Comparison of ENCODE assay signal across 9 cellular contexts in the genomic region with DNA sequence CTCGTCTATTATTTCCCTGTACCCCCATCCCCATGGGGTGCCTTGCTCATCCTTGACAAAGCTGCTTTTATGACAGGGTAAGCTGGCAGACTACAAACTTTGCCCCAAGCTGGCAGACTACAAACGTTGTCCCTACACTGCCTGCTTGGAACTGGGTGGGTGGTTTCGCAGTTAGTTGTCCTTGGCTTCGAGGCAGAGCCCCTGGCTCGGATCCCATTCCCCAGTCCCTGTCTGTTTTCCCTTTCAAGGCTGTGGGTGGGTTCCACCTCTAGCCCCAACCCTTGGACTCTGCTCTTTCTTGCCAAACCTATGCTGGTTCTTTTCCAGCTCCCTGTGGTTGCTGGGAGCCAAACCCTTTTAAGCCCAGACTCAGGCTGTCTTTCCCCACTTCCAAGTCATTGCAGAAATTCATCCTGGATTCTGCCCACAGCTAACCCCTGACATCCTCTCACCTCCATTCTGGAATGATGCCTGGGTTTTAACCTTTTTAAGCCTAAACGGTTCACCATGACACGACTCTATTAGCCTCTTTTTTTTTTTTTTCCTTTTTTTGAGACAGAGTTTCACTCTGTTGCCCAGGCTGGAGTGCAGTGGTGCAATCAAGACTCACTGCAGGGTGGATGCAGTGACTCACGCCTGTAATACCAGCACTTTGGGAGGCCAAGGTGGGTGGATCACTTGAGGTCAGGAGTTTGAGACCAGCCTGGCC. TPM values are rescaled to one million over a fixed set of nuclear protein-coding genes. Genes with fewer than 3 reads are reported as not detected.
A peak's percentile ranks its signal among the peaks of the same experiment; 100 is the strongest.
DNase-seq lines count a peak whose midpoint lies in the region; ATAC-seq and TF ChIP-seq lines count a peak whose summit lies in the region.
"Had no signal": no experiment of that assay in that cellular context is flagged by ENCODE, and none has a peak within 500 bp of the region (broad histone marks: within the 10 kb centered on the region; RNA-seq: fewer than 3 reads in every experiment).

No MANE protein-coding gene starts in this region.

- peaks cover 23% of the 10 kb centered on the region for H3K36me3 Mint-ChIP-seq in activated T-helper 17 cell treated with anti-CD3 and anti-CD28 coated beads, Interleukin-2, amount 50 U/mL, for 72 hours (ENCODE audit: low read depth)
- H3K36me3 Mint-ChIP-seq: activated naive CD4-positive, alpha-beta T cell treated with anti-CD3 and anti-CD28 coated beads, Interleukin-2, amount 50 U/mL, for 24 hours had no signal

- peak; percentile 83 to 90 (median 86) for ATAC-seq in right lobe of liver
- no peak for ATAC-seq in activated T-helper 17 cell treated with anti-CD3 and anti-CD28 coated beads, Interleukin-2, amount 50 U/mL, for 72 hours (replicated peaks)

- H3K4me1 ChIP-seq in right lobe of liver = peaks cover 0 to 50% (median 18%) of the 10 kb centered on the region in 4 donors
- H3K4me1 ChIP-seq in tibial nerve = peaks cover 0 to 27% (median 13%) of the 10 kb centered on the region in 4 donors
- no peaks in the 10 kb centered on the region for H3K4me1 ChIP-seq in HAP-1

- peaks cover 0 to 5% (median under 1%) of the 10 kb centered on the region in 4 donors for H3K36me3 ChIP-seq in right lobe of liver
- H3K36me3 ChIP-seq in tibial nerve = peaks cover 0 to 37% (median 0%) of the 10 kb centered on the region in 3 donors
- peaks cover 18% of the 10 kb centered on the region for H3K36me3 ChIP-seq in HAP-1 (replicated peaks)

- no peaks in the 10 kb centered on the region for H3K9me3 ChIP-seq in right lobe of liver
- no peaks in the 10 kb centered on the region for H3K9me3 ChIP-seq in tibial nerve
- no peaks in the 10 kb centered on the region for H3K9me3 ChIP-seq in HAP-1

- no peak overlapping the region for H3K4me3 ChIP-seq in cardiac fibroblast (replicated peaks in 1 of 2; ENCODE audit: low read depth in 2 of 2, low read length in 2 of 2)
- H3K4me3 ChIP-seq in right lobe of liver = no peak overlapping the region
- no peak overlapping the region for H3K4me3 ChIP-seq in tibial nerve
- no peak overlapping the region for H3K4me3 ChIP-seq in HAP-1

- TF ChIP-seq RAD21 in Ishikawa (IDR thresholded peaks at IDR 0.05; ENCODE audit: low read depth) = no peak

- no peaks in the 10 kb centered on the region for H3K27me3 Mint-ChIP-seq in activated T-helper 17 cell treated with anti-CD3 and anti-CD28 coated beads, Interleukin-2, amount 50 U/mL, for 72 hours
- H3K27me3 Mint-ChIP-seq: activated naive CD4-positive, alpha-beta T cell treated with anti-CD3 and anti-CD28 coated beads, Interleukin-2, amount 50 U/mL, for 24 hours had no signal

- no peak overlapping the region for H3K4me3 Mint-ChIP-seq in activated T-helper 17 cell treated with anti-CD3 and anti-CD28 coated beads, Interleukin-2, amount 50 U/mL, for 72 hours
- H3K4me3 Mint-ChIP-seq: activated naive CD4-positive, alpha-beta T cell treated with anti-CD3 and anti-CD28 coated beads, Interleukin-2, amount 50 U/mL, for 24 hours had no signal

- no peaks in the 10 kb centered on the region for H3K9me3 Mint-ChIP-seq in activated T-helper 17 cell treated with anti-CD3 and anti-CD28 coated beads, Interleukin-2, amount 50 U/mL, for 72 hours
- H3K9me3 Mint-ChIP-seq: activated naive CD4-positive, alpha-beta T cell treated with anti-CD3 and anti-CD28 coated beads, Interleukin-2, amount 50 U/mL, for 24 hours had no signal

- intact Hi-C loops in right lobe of liver (cut with DNase I) = no loop called here

- TF ChIP-seq EP300 in Ishikawa (IDR thresholded peaks at IDR 0.05; ENCODE audit: borderline replicate concordance) = no peak
- TF ChIP-seq EP300 in tibial nerve (IDR thresholded peaks at IDR 0.05) = peak in 1 of 2 donors; percentile 31

- TF ChIP-seq CTCF in cardiac fibroblast (IDR thresholded peaks at IDR 0.05; ENCODE audit: low read depth, low read length) (no peak), right lobe of liver (IDR thresholded peaks at IDR 0.05) (no peak), tibial nerve (IDR thresholded peaks at IDR 0.05) (no peak)

- no peaks in the 10 kb centered on the region for H3K4me1 Mint-ChIP-seq in activated T-helper 17 cell treated with anti-CD3 and anti-CD28 coated beads, Interleukin-2, amount 50 U/mL, for 72 hours

- 14% methylated on average over 4 of the region's 8 CpGs for WGBS in right lobe of liver (ENCODE audit: insufficient coverage, low coverage, low lambda C conversion rate, missing lambda C conversion rate)
- 23 to 24% methylated on average over 8 of the region's 8 CpGs for WGBS in tibial nerve, 2 donors

- in situ Hi-C loops in HAP-1 (cut with MboI; ENCODE audit: low sequenced_read_pairs) = no loop called here

- peak overlapping the region; percentile 0 to 88 (median 73) for H3K27ac ChIP-seq in right lobe of liver
- H3K27ac ChIP-seq in tibial nerve = peak overlapping the region in 3 of 4 donors; percentile 47 to 75 (median 71)

- DNase-seq in cardiac fibroblast (ENCODE audit: low read depth in 2 of 2) (peak; percentile 76 to 90), right lobe of liver (peak; percentile 88 to 97 (median 95)), tibial nerve (ENCODE audit: low spot score in 2 of 2) (peak; percentile 60 to 74), HK-2 (ENCODE audit: unreplicated experiment) (no peak), HAP-1 (ENCODE audit: low spot score in 2 of 2) (no peak)
- DNase-seq: NCI-H2171 had no signal

- TF ChIP-seq POLR2A in right lobe of liver (IDR thresholded peaks at IDR 0.05) (no peak), tibial nerve (IDR thresholded peaks at IDR 0.05) (no peak)

- no peak overlapping the region for H3K27ac Mint-ChIP-seq in activated T-helper 17 cell treated with anti-CD3 and anti-CD28 coated beads, Interleukin-2, amount 50 U/mL, for 72 hours
- H3K27ac Mint-ChIP-seq: activated naive CD4-positive, alpha-beta T cell treated with anti-CD3 and anti-CD28 coated beads, Interleukin-2, amount 50 U/mL, for 24 hours had no signal

- H3K27me3 ChIP-seq in right lobe of liver (no peaks in the 10 kb centered on the region), tibial nerve (no peaks in the 10 kb centered on the region), HAP-1 (ENCODE audit: low read depth) (no peaks in the 10 kb centered on the region)

TF ChIP-seq in Ishikawa, 13 proteins besides CTCF, POLR2A, EP300 and RAD21:
- TF ChIP-seq NFIC (IDR thresholded peaks at IDR 0.05) (0 out of 2 replicates have a peak, but pooled peaks have one; percentile 6), CEBPB (IDR thresholded peaks at IDR 0.05) (peak; percentile 37; the same call in 1 of the 2 replicates), TEAD4 (IDR thresholded peaks at IDR 0.05) (no peak)
- TF ChIP-seq, protein P1, sequence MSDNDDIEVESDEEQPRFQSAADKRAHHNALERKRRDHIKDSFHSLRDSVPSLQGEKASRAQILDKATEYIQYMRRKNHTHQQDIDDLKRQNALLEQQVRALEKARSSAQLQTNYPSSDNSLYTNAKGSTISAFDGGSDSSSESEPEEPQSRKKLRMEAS (IDR thresholded peaks at IDR 0.05) = 0 out of 2 replicates have a peak, but pooled peaks have one; percentile 9
TF ChIP-seq in Ishikawa: peak in this region for 3.

RNA-seq across cellular contexts. Expression of a gene that starts 9.2 kb away (rescaled TPM):
- total RNA-seq in right lobe of liver (10 to 100 TPM; 25.1 to 63.7 (median 27.4) TPM), tibial nerve (10 to 100 TPM; 42.4 to 72.6 (median 61.5) TPM)
- total RNA-seq in activated T-helper 17 cell treated with anti-CD3 and anti-CD28 coated beads, Interleukin-2, amount 50 U/mL, for 72 hours = 100 to 1,000 TPM; 127 to 156 TPM

RNA-seq across cellular contexts. Expression of a gene that starts 14.3 kb away (rescaled TPM):
- 10 to 100 TPM; 22.6 to 54.2 (median 34.3) TPM for total RNA-seq in right lobe of liver
- total RNA-seq in tibial nerve = 10 to 100 TPM; 33.4 to 54.0 (median 48.6) TPM
- 10 to 100 TPM; 27.5 to 35.1 TPM for total RNA-seq in activated T-helper 17 cell treated with anti-CD3 and anti-CD28 coated beads, Interleukin-2, amount 50 U/mL, for 72 hours

RNA-seq across cellular contexts. Expression of a gene that starts 14.4 kb away (rescaled TPM):
- total RNA-seq in right lobe of liver = under 1 TPM in 5 of 6 experiments, not detected in 1; 0.07 to 0.37 (median 0.12) TPM
- total RNA-seq in tibial nerve = 1 to 10 TPM in 1 of 4 donors, under 1 TPM in 2, not detected in 1; 0.21 to 1.1 (median 0.30) TPM
- total RNA-seq in activated T-helper 17 cell treated with anti-CD3 and anti-CD28 coated beads, Interleukin-2, amount 50 U/mL, for 72 hours = under 1 TPM; 0.11 to 0.15 TPM

RNA-seq across cellular contexts. Expression of a gene that starts 31.2 kb away (rescaled TPM):
- total RNA-seq in right lobe of liver (10 to 100 TPM; 40.3 to 57.0 (median 48.4) TPM), tibial nerve (10 to 100 TPM; 53.5 to 83.9 (median 57.2) TPM)
- 10 to 100 TPM; 92.4 to 94.0 TPM for total RNA-seq in activated T-helper 17 cell treated with anti-CD3 and anti-CD28 coated beads, Interleukin-2, amount 50 U/mL, for 72 hours

RNA-seq across cellular contexts. Expression of a gene that starts 38.9 kb away (rescaled TPM):
- total RNA-seq in right lobe of liver = 10 to 100 TPM; 35.3 to 54.4 (median 44.7) TPM
- 100 to 1,000 TPM; 102 to 322 (median 190) TPM for total RNA-seq in tibial nerve
- total RNA-seq in activated T-helper 17 cell treated with anti-CD3 and anti-CD28 coated beads, Interleukin-2, amount 50 U/mL, for 72 hours = 10 to 100 TPM in 1 of 2 donors, 1 to 10 TPM in 1; 4.1 to 12.9 TPM

Comparison
In these comparisons a context has a peak if more than half of its experiments do, and no peak if none do; other contexts are left out.
1. DNase-seq: peak in cardiac fibroblast (2 of 2), right lobe of liver (3 of 3) and tibial nerve (2 of 2); none in HK-2 (single experiment) and HAP-1 (0 of 2).